ENCODE assay signal across 27 cellular contexts in the genomic region with DNA sequence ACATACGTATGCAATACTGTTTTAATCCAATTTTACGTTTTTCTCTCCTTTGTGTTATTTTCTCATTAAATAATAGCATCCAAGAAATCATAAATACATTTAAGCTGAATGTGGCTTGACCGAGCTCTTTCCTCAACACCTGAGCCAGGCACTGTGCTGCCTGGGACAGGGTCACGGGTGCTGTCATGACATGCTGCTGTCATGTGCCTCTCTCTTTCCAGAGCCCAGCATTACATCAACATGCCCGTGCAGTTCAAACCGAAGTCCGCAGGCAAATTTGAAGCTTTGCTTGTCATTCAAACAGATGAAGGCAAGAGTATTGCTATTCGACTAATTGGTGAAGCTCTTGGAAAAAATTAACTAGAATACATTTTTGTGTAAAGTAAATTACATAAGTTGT.
"Had no signal": no experiment of that assay in that cellular context is flagged by ENCODE, and none has a peak within 500 bp of the region (broad histone marks: within the 10 kb centered on the region; RNA-seq: fewer than 3 reads in every experiment).

No MANE protein-coding gene starts in this region.

- H3K4me1 ChIP-seq: breast epithelium had no signal

- H3K36me3 ChIP-seq: breast epithelium had no signal

- ATAC-seq: activated CD4-positive, alpha-beta T cell treated with anti-CD3 and anti-CD28 coated beads for 36 hours; activated T-helper 17 cell treated with anti-CD3 and anti-CD28 coated beads, Interleukin-2, amount 50 U/mL, for 72 hours; Panc1; T-cell had no signal

- H3K27me3 ChIP-seq: breast epithelium had no signal

- H3K4me3 ChIP-seq: breast epithelium, SK-N-MC had no signal

- H3K9me3 ChIP-seq: breast epithelium had no signal

- H3K27ac ChIP-seq: breast epithelium, SK-N-MC, WERI-Rb-1 had no signal

- DNase-seq: activated CD4-positive, alpha-beta memory T cell treated with anti-CD3 and anti-CD28 coated beads, Interleukin-2, amount 10 ng/mL, durations not matched to agents 7 days and 5 days; activated CD4-positive, alpha-beta T cell treated with anti-CD3 and anti-CD28 coated beads for 36 hours; activated CD4-positive, alpha-beta T cell treated with anti-CD3 and anti-CD28 coated beads, Interleukin-2, amount 50 U/mL, for 1 hour; activated gamma-delta T cell; activated naive CD4-positive, alpha-beta T cell treated with anti-CD3 and anti-CD28 coated beads for 36 hours; activated naive CD8-positive, alpha-beta T cell treated with anti-CD3 and anti-CD28 coated beads for 36 hours; activated T-cell treated with anti-CD3 and anti-CD28 coated beads for 4 hours; activated T-cell treated with anti-CD3 and anti-CD28 coated beads, Interleukin-2, amount 50 U/mL, for 48 hours; caudate nucleus; Kasumi-1; KBM-7; NCI-H1105 treated with DMSO at 0.1 percent for 48 hours; NCI-H1436 treated with DMSO at 0.1 percent for 48 hours; NCI-H187; NCI-H2081; NCI-H510A treated with DMSO at 0.1 percent for 48 hours; NCI-H69; NK-92 treated with Interleukin-12 subunit alpha and Interleukin-12 subunit beta, amount 100 ng/mL, for 24 hours; OCI-M1; T-cell; T-helper 2 cell; T1000; WERI-Rb-1 had no signal
